In the genomic region with DNA sequence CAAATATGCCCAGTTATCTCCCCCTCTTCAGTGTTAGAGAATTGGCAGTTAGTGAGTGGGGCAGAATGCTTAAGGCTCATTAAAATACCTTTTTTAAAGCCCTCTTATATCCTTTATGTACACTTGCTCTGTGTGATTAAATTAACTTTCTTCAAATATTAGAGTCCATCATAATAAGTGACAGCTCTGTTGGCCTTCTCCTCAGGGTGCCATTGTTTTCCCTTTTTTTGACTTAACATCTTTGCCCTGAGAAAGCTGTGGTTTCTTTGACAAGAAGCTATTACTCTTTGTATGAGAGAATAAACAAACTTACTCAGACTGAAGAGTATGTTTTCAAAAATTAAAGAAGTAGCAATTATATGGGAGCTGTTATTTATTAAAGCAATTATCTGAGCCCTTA, we compare ENCODE assay signal across 3 cellular contexts.
TF ChIP-seq lines count a peak whose summit lies in the region.

No MANE protein-coding gene starts in this region.

TF ChIP-seq in SK-N-SH treated with all-trans-retinoic acid at 6 μM for 48 hours, 23 proteins besides CTCF, POLR2A, EP300 and RAD21 (continued from another document):
- TF ChIP-seq CSDC2 (CRISPR knock-in tag; IDR thresholded peaks at IDR 0.05) (no peak), ARNTL (CRISPR knock-in tag; IDR thresholded peaks at IDR 0.05; ENCODE audit: borderline replicate concordance, low read depth) (no peak), ESRRG (CRISPR knock-in tag; IDR thresholded peaks at IDR 0.05) (no peak), GLIS3 (CRISPR knock-in tag; IDR thresholded peaks at IDR 0.05) (no peak), ZFP3 (CRISPR knock-in tag; IDR thresholded peaks at IDR 0.05) (no peak)

TF ChIP-seq in SK-N-SH, 30 proteins besides CTCF, POLR2A, EP300 and RAD21 (continued from another document):
- TF ChIP-seq, protein P1, sequence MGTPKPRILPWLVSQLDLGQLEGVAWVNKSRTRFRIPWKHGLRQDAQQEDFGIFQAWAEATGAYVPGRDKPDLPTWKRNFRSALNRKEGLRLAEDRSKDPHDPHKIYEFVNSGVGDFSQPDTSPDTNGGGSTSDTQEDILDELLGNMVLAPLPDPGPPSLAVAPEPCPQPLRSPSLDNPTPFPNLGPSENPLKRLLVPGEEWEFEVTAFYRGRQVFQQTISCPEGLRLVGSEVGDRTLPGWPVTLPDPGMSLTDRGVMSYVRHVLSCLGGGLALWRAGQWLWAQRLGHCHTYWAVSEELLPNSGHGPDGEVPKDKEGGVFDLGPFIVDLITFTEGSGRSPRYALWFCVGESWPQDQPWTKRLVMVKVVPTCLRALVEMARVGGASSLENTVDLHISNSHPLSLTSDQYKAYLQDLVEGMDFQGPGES (IDR thresholded peaks at IDR 0.05; ENCODE audit: low read depth, low read length) = no peak

TF ChIP-seq in HEK293, 187 proteins besides CTCF, POLR2A, EP300 and RAD21 (continued from another document):
- TF ChIP-seq, protein P2, sequence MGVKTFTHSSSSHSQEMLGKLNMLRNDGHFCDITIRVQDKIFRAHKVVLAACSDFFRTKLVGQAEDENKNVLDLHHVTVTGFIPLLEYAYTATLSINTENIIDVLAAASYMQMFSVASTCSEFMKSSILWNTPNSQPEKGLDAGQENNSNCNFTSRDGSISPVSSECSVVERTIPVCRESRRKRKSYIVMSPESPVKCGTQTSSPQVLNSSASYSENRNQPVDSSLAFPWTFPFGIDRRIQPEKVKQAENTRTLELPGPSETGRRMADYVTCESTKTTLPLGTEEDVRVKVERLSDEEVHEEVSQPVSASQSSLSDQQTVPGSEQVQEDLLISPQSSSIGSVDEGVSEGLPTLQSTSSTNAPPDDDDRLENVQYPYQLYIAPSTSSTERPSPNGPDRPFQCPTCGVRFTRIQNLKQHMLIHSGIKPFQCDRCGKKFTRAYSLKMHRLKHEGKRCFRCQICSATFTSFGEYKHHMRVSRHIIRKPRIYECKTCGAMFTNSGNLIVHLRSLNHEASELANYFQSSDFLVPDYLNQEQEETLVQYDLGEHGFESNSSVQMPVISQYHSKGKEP (tag by site-specific recombination; IDR thresholded peaks at IDR 0.05) = 0 out of 2 replicates have a peak, but pooled peaks have one; percentile 8
- TF ChIP-seq GLI2 (tag by site-specific recombination; IDR thresholded peaks at IDR 0.05; ENCODE audit: borderline replicate concordance, low read depth) (0 out of 2 replicates have a peak, but pooled peaks have one; percentile 3), ZNF37A (tag by site-specific recombination; IDR thresholded peaks at IDR 0.05) (no peak), ZNF24 (tag by site-specific recombination; IDR thresholded peaks at IDR 0.05) (no peak), IKZF3 (tag by site-specific recombination; IDR thresholded peaks at IDR 0.05) (0 out of 2 replicates have a peak, but pooled peaks have one; percentile 26), WT1 (tag by site-specific recombination; IDR thresholded peaks at IDR 0.05) (0 out of 2 replicates have a peak, but pooled peaks have one; percentile 11), PRDM6 (tag by site-specific recombination; IDR thresholded peaks at IDR 0.05) (peak; percentile 78), PRDM1 (tag by site-specific recombination; IDR thresholded peaks at IDR 0.05) (0 out of 2 replicates have a peak, but pooled peaks have one; percentile 13), OSR2 (tag by site-specific recombination; IDR thresholded peaks at IDR 0.05) (peak; percentile 53; the same call in 1 of the 2 replicates)
- TF ChIP-seq, protein P3, sequence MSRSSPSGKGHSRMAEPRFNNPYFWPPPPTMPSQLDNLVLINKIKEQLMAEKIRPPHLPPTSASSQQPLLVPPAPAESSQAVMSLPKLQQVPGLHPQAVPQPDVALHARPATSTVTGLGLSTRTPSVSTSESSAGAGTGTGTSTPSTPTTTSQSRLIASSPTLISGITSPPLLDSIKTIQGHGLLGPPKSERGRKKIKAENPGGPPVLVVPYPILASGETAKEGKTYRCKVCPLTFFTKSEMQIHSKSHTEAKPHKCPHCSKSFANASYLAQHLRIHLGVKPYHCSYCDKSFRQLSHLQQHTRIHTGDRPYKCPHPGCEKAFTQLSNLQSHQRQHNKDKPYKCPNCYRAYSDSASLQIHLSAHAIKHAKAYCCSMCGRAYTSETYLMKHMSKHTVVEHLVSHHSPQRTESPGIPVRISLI (tag by site-specific recombination; IDR thresholded peaks at IDR 0.05) = no peak
- TF ChIP-seq, protein P4, sequence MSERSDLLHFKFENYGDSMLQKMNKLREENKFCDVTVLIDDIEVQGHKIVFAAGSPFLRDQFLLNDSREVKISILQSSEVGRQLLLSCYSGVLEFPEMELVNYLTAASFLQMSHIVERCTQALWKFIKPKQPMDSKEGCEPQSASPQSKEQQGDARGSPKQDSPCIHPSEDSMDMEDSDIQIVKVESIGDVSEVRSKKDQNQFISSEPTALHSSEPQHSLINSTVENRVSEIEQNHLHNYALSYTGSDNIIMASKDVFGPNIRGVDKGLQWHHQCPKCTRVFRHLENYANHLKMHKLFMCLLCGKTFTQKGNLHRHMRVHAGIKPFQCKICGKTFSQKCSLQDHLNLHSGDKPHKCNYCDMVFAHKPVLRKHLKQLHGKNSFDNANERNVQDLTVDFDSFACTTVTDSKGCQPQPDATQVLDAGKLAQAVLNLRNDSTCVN (tag by site-specific recombination; optimal IDR thresholded peaks at IDR 0.05) = no peak
